ENCODE assay signal across 22 cellular contexts in genomic region chr9:87615547-87616148, GRCh38.
DNase-seq lines count a peak whose midpoint lies in the region; ATAC-seq, FAIRE-seq and TF ChIP-seq lines count a peak whose summit lies in the region.
"Had no signal": no experiment of that assay in that cellular context is flagged by ENCODE, and none has a peak within 500 bp of the region (broad histone marks: within the 10 kb centered on the region; RNA-seq: fewer than 3 reads in every experiment).

No MANE protein-coding gene starts in this region.

- peaks cover 5% of the 10 kb centered on the region for H3K79me2 ChIP-seq in mesendoderm (ENCODE audit: control insufficient read depth, insufficient read depth, low read length)

- peak overlapping the region; percentile 13 for H3K9ac ChIP-seq in endodermal cell (ENCODE audit: extremely low read depth, low read length, poor library complexity, severe bottlenecking)
- H3K9ac ChIP-seq in mesendoderm (ENCODE audit: low read length): no peak overlapping the region
- H3K9ac ChIP-seq: GM23248 had no signal

- H3K36me3 Mint-ChIP-seq in CD14-positive monocyte (peaks cover 50 to 63% of the 10 kb centered on the region in 2 donors), endodermal cell (ENCODE audit: low read depth) (peaks cover 67% of the 10 kb centered on the region)
- H3K36me3 Mint-ChIP-seq: activated naive CD4-positive, alpha-beta T cell treated with anti-CD3 and anti-CD28 coated beads, Interleukin-2, amount 50 U/mL, for 24 hours; CD4-positive, alpha-beta memory T cell; natural killer cell had no signal

- no peak for TF ChIP-seq CTCF in CD14-positive monocyte (IDR thresholded peaks at IDR 0.05)
- no peak for TF ChIP-seq CTCF in endodermal cell (conservative IDR thresholded peaks at IDR 0.05)

- H3K4me1 Mint-ChIP-seq in CD14-positive monocyte (peaks cover 67% of the 10 kb centered on the region), endodermal cell (peaks cover 15% of the 10 kb centered on the region)
- H3K4me1 Mint-ChIP-seq: activated naive CD4-positive, alpha-beta T cell treated with anti-CD3 and anti-CD28 coated beads, Interleukin-2, amount 50 U/mL, for 24 hours; CD4-positive, alpha-beta memory T cell had no signal

- no peak overlapping the region for H4K8ac ChIP-seq in mesendoderm (ENCODE audit: low read depth, low read length)

- 87 to 88% methylated on average over 4 to 6 of the region's 6 CpGs for WGBS in endodermal cell (ENCODE audit: insufficient coverage in 1 of 2, insufficient read length in 1 of 2), 2 experiments
- no CpG with 5 or more reads among the region's 6 CpGs for WGBS in mesendoderm (ENCODE audit: extremely low coverage, insufficient coverage, low lambda C conversion rate)

- no peak overlapping the region for H3K23ac ChIP-seq in mesendoderm (ENCODE audit: low read length)

- ATAC-seq in HG02763 (IDR thresholded peaks at IDR 0.05; ENCODE audit: unreplicated experiment): no peak
- ATAC-seq: natural killer cell, psoas muscle, upper lobe of right lung had no signal

- H3K9me3 Mint-ChIP-seq in CD14-positive monocyte (no peaks in the 10 kb centered on the region), endodermal cell (no peaks in the 10 kb centered on the region)
- H3K9me3 Mint-ChIP-seq: activated naive CD4-positive, alpha-beta T cell treated with anti-CD3 and anti-CD28 coated beads, Interleukin-2, amount 50 U/mL, for 24 hours; natural killer cell had no signal

- no peak for FAIRE-seq in H54 (lab: Jason Lieb, UNC)

- no peak overlapping the region for H2BK120ac ChIP-seq in mesendoderm (ENCODE audit: low read depth, low read length)

- no peak overlapping the region for H3K4ac ChIP-seq in mesendoderm (ENCODE audit: low read depth, low read length)

- H3K4me1 ChIP-seq in endodermal cell (ENCODE audit: control insufficient read depth, insufficient read depth, low read length) (no peaks in the 10 kb centered on the region), mesendoderm (ENCODE audit: control insufficient read depth, low read depth, low read length) (no peaks in the 10 kb centered on the region)
- H3K4me1 ChIP-seq: psoas muscle had no signal

- H2BK15ac ChIP-seq in mesendoderm (replicated peaks; ENCODE audit: low read depth): no peak overlapping the region

- DNase-seq in CD14-positive monocyte (ENCODE audit: low spot score) (no peak), MV-4-11 (lab: John Stamatoyannopoulos, UW) (peak; percentile 7), endodermal cell (no peak), mesendoderm (peak; percentile 79), DMS53 treated with DMSO at 0.1 percent for 48 hours (lab: John Stamatoyannopoulos, UW; ENCODE audit: unreplicated experiment) (no peak), H54 (ENCODE audit: insufficient read length, low spot score) (no peak)
- DNase-seq in activated CD8-positive, alpha-beta memory T cell treated with anti-CD3 and anti-CD28 coated beads, Interleukin-2, amount 50 U/mL, for 48 hours: no peak
- DNase-seq: activated CD4-positive, alpha-beta T cell treated with anti-CD3 and anti-CD28 coated beads for 48 hours; activated T-cell treated with anti-CD3 and anti-CD28 coated beads for 4 hours; CD4-positive, alpha-beta memory T cell; GDM1; GM23248; natural killer cell; NCI-H187 treated with DMSO at 0.1 percent for 48 hours; NCI-H446 treated with DMSO at 0.1 percent for 48 hours; psoas muscle; stimulated activated naive CD4-positive, alpha-beta T cell; upper lobe of right lung had no signal

- H3K27ac ChIP-seq in endodermal cell (ENCODE audit: low read depth, low read length) (no peak overlapping the region), mesendoderm (ENCODE audit: low read depth, low read length) (peak overlapping the region; percentile 33)
- H3K27ac ChIP-seq: GM23248, psoas muscle, SK-N-MC had no signal

- H3K4me3 Mint-ChIP-seq in CD14-positive monocyte: peak overlapping the region in 1 of 2 donors; percentile 57
- no peak overlapping the region for H3K4me3 Mint-ChIP-seq in endodermal cell
- H3K4me3 Mint-ChIP-seq: activated naive CD4-positive, alpha-beta T cell treated with anti-CD3 and anti-CD28 coated beads, Interleukin-2, amount 50 U/mL, for 24 hours; brain; CD4-positive, alpha-beta memory T cell; natural killer cell had no signal

- H3K27me3 ChIP-seq in endodermal cell (ENCODE audit: control insufficient read depth, insufficient read depth, low read length, poor library complexity, severe bottlenecking) (no peaks in the 10 kb centered on the region), mesendoderm (ENCODE audit: insufficient read depth, low read length, poor library complexity) (no peaks in the 10 kb centered on the region)
- H3K27me3 ChIP-seq: upper lobe of right lung had no signal

- intact Hi-C loops in CD14-positive monocyte (cut with micrococcal nuclease): loop anchor here in 1 of 2 donors (10.0 kb wide), 1 partner anchor 99 kb away; no protein-coding TSS in a partner anchor

- H2AK5ac ChIP-seq in mesendoderm (ENCODE audit: low read length): no peak overlapping the region

- H3K27ac Mint-ChIP-seq in CD14-positive monocyte (peak overlapping the region; percentile 76 to 97 (median 93)), endodermal cell (peak overlapping the region; percentile 90)
- H3K27ac Mint-ChIP-seq: activated naive CD4-positive, alpha-beta T cell treated with anti-CD3 and anti-CD28 coated beads, Interleukin-2, amount 50 U/mL, for 24 hours; CD4-positive, alpha-beta memory T cell; natural killer cell had no signal

- H2BK5ac ChIP-seq in mesendoderm (ENCODE audit: low read length): no peak overlapping the region

- no peak overlapping the region for H4K5ac ChIP-seq in mesendoderm (ENCODE audit: low read length)

- no peak overlapping the region for H3K4me2 ChIP-seq in mesendoderm (ENCODE audit: low read length)

- H3K4me3 ChIP-seq in endodermal cell (ENCODE audit: low read length) (no peak overlapping the region), mesendoderm (ENCODE audit: low read length) (no peak overlapping the region)
- H3K4me3 ChIP-seq: GM23248, psoas muscle, SK-N-MC, upper lobe of right lung had no signal

- no peak overlapping the region for H3K18ac ChIP-seq in mesendoderm (ENCODE audit: low read length)

- no peak overlapping the region for H3K56ac ChIP-seq in mesendoderm (ENCODE audit: low read length)

- no peak for TF ChIP-seq POLR2A in H54 (IDR thresholded peaks at IDR 0.05; ENCODE audit: low read depth, low read length)

- peaks cover 23% of the 10 kb centered on the region for H3K79me1 ChIP-seq in mesendoderm (ENCODE audit: low read length)

- H3K36me3 ChIP-seq in endodermal cell (ENCODE audit: control insufficient read depth, insufficient read depth, low read length) (peaks cover 75% of the 10 kb centered on the region), mesendoderm (ENCODE audit: control insufficient read depth, insufficient read depth, low read length) (no peaks in the 10 kb centered on the region)
- H3K36me3 ChIP-seq: upper lobe of right lung had no signal

- H3K27me3 Mint-ChIP-seq in CD14-positive monocyte (ENCODE audit: low read depth in 3 of 3): peaks cover 0 to 3% (median 1%) of the 10 kb centered on the region in 3 donors
- no peaks in the 10 kb centered on the region for H3K27me3 Mint-ChIP-seq in endodermal cell (ENCODE audit: insufficient read depth)

- peaks cover 7% of the 10 kb centered on the region for H3K9me3 ChIP-seq in endodermal cell (ENCODE audit: control insufficient read depth, low read length)
- H3K9me3 ChIP-seq: psoas muscle, upper lobe of right lung had no signal

Comparison
In these comparisons a context has a peak if more than half of its experiments do, and no peak if none do; other contexts are left out.
1. DNase-seq: peak in MV-4-11 (single experiment) and mesendoderm (single experiment); none in CD14-positive monocyte (single experiment), endodermal cell (single experiment), DMS53 treated with DMSO at 0.1 percent for 48 hours (single experiment), activated CD8-positive, alpha-beta memory T cell treated with anti-CD3 and anti-CD28 coated beads, Interleukin-2, amount 50 U/mL, for 48 hours (single experiment) and H54 (single experiment).